ENCODE assay signal across 22 cellular contexts in the genomic region with DNA sequence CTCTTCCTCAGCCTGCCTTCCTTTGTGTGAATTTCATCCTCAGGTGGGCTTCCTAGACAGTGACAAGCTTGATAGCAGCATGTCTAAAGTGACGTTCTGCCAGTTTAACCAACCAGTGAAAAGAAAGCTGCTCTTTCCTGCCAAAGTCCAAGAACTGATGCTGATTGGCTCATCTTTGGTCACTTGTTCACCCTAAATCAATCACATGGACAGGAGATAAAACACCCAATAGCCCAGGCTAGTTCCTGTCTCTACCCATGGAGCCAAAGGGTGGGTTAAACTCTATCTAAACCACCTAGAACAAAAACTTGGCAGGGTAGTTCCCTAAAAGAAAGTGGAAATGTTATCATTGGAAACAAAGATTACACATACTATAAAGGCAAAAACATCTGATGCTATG. TPM values are rescaled to one million over a fixed set of nuclear protein-coding genes. Genes with fewer than 3 reads are reported as not detected.
A peak's percentile ranks its signal among the peaks of the same experiment; 100 is the strongest.
DNase-seq lines count a peak whose midpoint lies in the region; ATAC-seq, FAIRE-seq and TF ChIP-seq lines count a peak whose summit lies in the region.
"Had no signal": no experiment of that assay in that cellular context is flagged by ENCODE, and none has a peak within 500 bp of the region (broad histone marks: within the 10 kb centered on the region; RNA-seq: fewer than 3 reads in every experiment).

No MANE protein-coding gene starts in this region.

- TF ChIP-seq CTCF in OCI-LY3 (IDR thresholded peaks at IDR 0.05; ENCODE audit: low read depth, low read length) (no peak), bronchial epithelial cell (IDR thresholded peaks at IDR 0.05; ENCODE audit: insufficient read depth, low read length, severe bottlenecking) (no peak)

- H3K27me3 ChIP-seq in OCI-LY3 (ENCODE audit: low read depth, low read length) (peaks cover 3% of the 10 kb centered on the region; the same call in 1 of the 2 replicates), bronchial epithelial cell (ENCODE audit: control insufficient read depth, insufficient read depth, low read length) (no peaks in the 10 kb centered on the region)
- H3K27me3 ChIP-seq: BLaER1 had no signal

- H3K4me1 ChIP-seq in OCI-LY3 (ENCODE audit: low read length): peaks cover 8% of the 10 kb centered on the region
- H3K4me1 ChIP-seq: BLaER1 had no signal

- no peaks in the 10 kb centered on the region for H4K20me1 ChIP-seq in OCI-LY3 (ENCODE audit: insufficient read depth, low read length)
- H4K20me1 ChIP-seq: BLaER1 had no signal

- H3K79me2 ChIP-seq in OCI-LY3 (ENCODE audit: low read length): no peaks in the 10 kb centered on the region

- no peak overlapping the region for H3K9ac ChIP-seq in OCI-LY3 (ENCODE audit: low read length)
- H3K9ac ChIP-seq: BLaER1, GM23248 had no signal

- H3K27ac ChIP-seq in OCI-LY3 (ENCODE audit: low read length): no peak overlapping the region
- H3K27ac ChIP-seq: BLaER1, C4-2B, GM23248 had no signal

- no peak overlapping the region for H2AFZ ChIP-seq in OCI-LY3 (ENCODE audit: low read depth, low read length)
- H2AFZ ChIP-seq: GM23248 had no signal

- peak; percentile 51 for FAIRE-seq in GM12891 (lab: Jason Lieb, UNC)
- FAIRE-seq in bronchial epithelial cell (lab: Jason Lieb, UNC): peak; percentile 70
- FAIRE-seq: D721Med, GM12878, GM18507, H1 had no signal

- no peaks in the 10 kb centered on the region for H3K9me3 ChIP-seq in OCI-LY3 (ENCODE audit: insufficient read depth, low read length)
- H3K9me3 ChIP-seq: BLaER1 had no signal

- peaks cover 4% of the 10 kb centered on the region for H3K36me3 ChIP-seq in OCI-LY3 (replicated peaks; ENCODE audit: low read depth, low read length)
- H3K36me3 ChIP-seq in bronchial epithelial cell (ENCODE audit: control insufficient read depth, insufficient read depth, low read length): no peaks in the 10 kb centered on the region

- no peak overlapping the region for H3K4me3 ChIP-seq in OCI-LY3 (ENCODE audit: low read length)
- no peak overlapping the region for H3K4me3 ChIP-seq in bronchial epithelial cell (ENCODE audit: low read depth, low read length)
- H3K4me3 ChIP-seq: BLaER1, GM12878, GM23248 had no signal

- no peak for TF ChIP-seq POLR2A in GM12891 (IDR thresholded peaks at IDR 0.05; ENCODE audit: low read depth, low read length)

- intact Hi-C loops in Right ventricle myocardium superior (cut with DNase I): no loop called here

- peak; percentile 7 for DNase-seq in A172 (ENCODE audit: low spot score)
- DNase-seq in GM12891 (ENCODE audit: insufficient read length, low spot score): no peak
- no peak for DNase-seq in bronchial epithelial cell (ENCODE audit: low read depth)
- DNase-seq in globus pallidus (ENCODE audit: low spot score): no peak
- no peak for DNase-seq in Right ventricle myocardium superior
- DNase-seq in stimulated activated CD8-positive, alpha-beta memory T cell treated with anti-CD3 and anti-CD28 coated beads, Interleukin-4, amount 100 ng/mL, for 48 hours: no peak
- DNase-seq in AML-193 (lab: John Stamatoyannopoulos, UW): no peak
- DNase-seq: 8988T; CD4-positive, alpha-beta T cell; CD8-positive, alpha-beta memory T cell; DMS 273 treated with DMSO at 0.1 percent for 48 hours; DMS79; GDM1; H7 had no signal

- no peak for ATAC-seq in Right ventricle myocardium superior (ENCODE audit: poor library complexity)
- ATAC-seq: GM12878 had no signal

- H3K4me2 ChIP-seq in OCI-LY3 (ENCODE audit: low read length): 0 out of 2 replicates have a peak overlapping the region, but pooled peaks have one; percentile 4
- H3K4me2 ChIP-seq: BLaER1 had no signal

TF ChIP-seq in GM12891, 5 proteins besides CTCF, POLR2A, EP300 and RAD21:
- no peak for TF ChIP-seq SPI1 (IDR thresholded peaks at IDR 0.05; ENCODE audit: low read depth, low read length)
- TF ChIP-seq PAX5 (IDR thresholded peaks at IDR 0.05; ENCODE audit: insufficient read depth, low read length, severe bottlenecking): no peak
- no peak for TF ChIP-seq POU2F2 (IDR thresholded peaks at IDR 0.05; ENCODE audit: low read depth, low read length)
- no peak for TF ChIP-seq TAF1 (IDR thresholded peaks at IDR 0.05; ENCODE audit: low read depth, low read length)
- no peak for TF ChIP-seq POLR2AphosphoS5 (IDR thresholded peaks at IDR 0.05; ENCODE audit: low read depth, low read length)

RNA-seq across cellular contexts. Expression of a gene that starts 50.8 kb away (rescaled TPM):
- total RNA-seq in A172 (2014; rRNA removed; shearing (Covaris generic)): 35.5 and 66.3 TPM in 2 replicates
- polyA plus RNA-seq in GM12891 (2012; ENCODE audit: low read depth, missing spikeins): 17.4 TPM
- total RNA-seq in bronchial epithelial cell (16.1 and 23.7 TPM in 2 replicates), Right ventricle myocardium superior (9.4 TPM)

RNA-seq across cellular contexts. Expression of a gene that starts 50.9 kb away (rescaled TPM):
- 5.6 and 7.3 TPM in 2 replicates for total RNA-seq in A172 (2014; rRNA removed; shearing (Covaris generic))
- 3.9 TPM for polyA plus RNA-seq in GM12891 (2012; ENCODE audit: low read depth, missing spikeins)
- total RNA-seq in bronchial epithelial cell (2.6 and 3.2 TPM in 2 replicates), Right ventricle myocardium superior (2.6 TPM)
